8 cellular contexts compared by ENCODE assay signal in genomic region chr14:22589096-22589839, GRCh38. TPM values are rescaled to one million over a fixed set of nuclear protein-coding genes. Genes with fewer than 3 reads are reported as not detected.
DNase-seq lines count a peak whose midpoint lies in the region; FAIRE-seq and TF ChIP-seq lines count a peak whose summit lies in the region.

DAD1 (minus strand) TSS chr14:22589224; CDS start chr14:22589157, 67 bp downstream.

- peak within 1 kb of the TSS; percentile 96 for H3K4me3 Mint-ChIP-seq in HFFc6
- peak within 1 kb of the TSS; percentile 98 for H3K4me3 Mint-ChIP-seq in activated naive CD4-positive, alpha-beta T cell treated with anti-CD3 and anti-CD28 coated beads, Interleukin-2, amount 10 ng/mL, durations not matched to agents 7 days and 5 days

- peak within 1 kb of the TSS; percentile 100 for H3K27ac Mint-ChIP-seq in HFFc6
- peak within 1 kb of the TSS; percentile 99 for H3K27ac Mint-ChIP-seq in activated naive CD4-positive, alpha-beta T cell treated with anti-CD3 and anti-CD28 coated beads, Interleukin-2, amount 10 ng/mL, durations not matched to agents 7 days and 5 days

- H3K9ac ChIP-seq in SK-N-MC (ENCODE audit: insufficient read length) (peak within 1 kb of the TSS; percentile 96), neuronal stem cell (ENCODE audit: low read depth, low read length, poor library complexity) (peak within 1 kb of the TSS; percentile 56)

- no CpG with 5 or more reads among the region's 44 CpGs for WGBS in neuronal stem cell (ENCODE audit: extremely low coverage in 2 of 2, insufficient read length in 2 of 2, insufficient replicate concordance in 1 of 2), 2 donors

- peak; percentile 70 for FAIRE-seq in frontal cortex (lab: Jason Lieb, UNC)

- H3K9me3 Mint-ChIP-seq in HFFc6 = no peaks in the 10 kb centered on the region
- no peaks in the 10 kb centered on the region for H3K9me3 Mint-ChIP-seq in activated naive CD4-positive, alpha-beta T cell treated with anti-CD3 and anti-CD28 coated beads, Interleukin-2, amount 10 ng/mL, durations not matched to agents 7 days and 5 days

- no peak within 1 kb of the TSS for H3K23ac ChIP-seq in neuronal stem cell (ENCODE audit: low read depth, low read length, poor library complexity)

- H3K27me3 Mint-ChIP-seq in HFFc6 (ENCODE audit: insufficient read depth) = no peaks in the 10 kb centered on the region; the same call in 1 of the 2 replicates
- peaks cover 16% of the 10 kb centered on the region for H3K27me3 Mint-ChIP-seq in activated naive CD4-positive, alpha-beta T cell treated with anti-CD3 and anti-CD28 coated beads, Interleukin-2, amount 10 ng/mL, durations not matched to agents 7 days and 5 days

- no peak within 1 kb of the TSS for H4K91ac ChIP-seq in neuronal stem cell (ENCODE audit: low read depth, low read length, poor library complexity)

- peaks cover 10% of the 10 kb centered on the region for H3K79me1 ChIP-seq in neuronal stem cell (ENCODE audit: low read depth, low read length)

- H3K4me1 ChIP-seq in neuronal stem cell (ENCODE audit: control insufficient read depth in 2 of 2, insufficient read depth in 1 of 2, low read depth in 1 of 2, low read length in 2 of 2) = peaks cover 4% of the 10 kb centered on the region in 2 donors

- H3K27me3 ChIP-seq in neuronal stem cell (ENCODE audit: control insufficient read depth in 3 of 3, insufficient read depth in 3 of 3, low read depth in 1 of 3, low read length in 3 of 3) = peaks cover 0 to 19% (median 0%) of the 10 kb centered on the region in 3 experiments

- peak within 1 kb of the TSS; percentile 86 for H2AFZ ChIP-seq in neuronal stem cell (ENCODE audit: low read length)

- DNase-seq in GM04503 (ENCODE audit: low read depth) (peak; percentile 98), HFFc6 (peak; percentile 100), NB4 (ENCODE audit: low read depth) (peak; percentile 99), SK-N-MC (ENCODE audit: low read depth, low spot score) (peak; percentile 99), frontal cortex (ENCODE audit: low spot score in 2 of 2) (peak; percentile 87 to 96), neuronal stem cell (ENCODE audit: low spot score) (peak; percentile 99)
- DNase-seq in activated naive CD4-positive, alpha-beta T cell treated with anti-CD3 and anti-CD28 coated beads, Interleukin-2, amount 10 ng/mL, durations not matched to agents 7 days and 5 days = peak; percentile 99

- peak within 1 kb of the TSS; percentile 47 for H2BK120ac ChIP-seq in neuronal stem cell (ENCODE audit: low read depth, low read length)

- peaks cover 30% of the 10 kb centered on the region for H3K36me3 Mint-ChIP-seq in HFFc6 (ENCODE audit: low read depth)
- H3K36me3 Mint-ChIP-seq in activated naive CD4-positive, alpha-beta T cell treated with anti-CD3 and anti-CD28 coated beads, Interleukin-2, amount 10 ng/mL, durations not matched to agents 7 days and 5 days = peaks cover 28% of the 10 kb centered on the region

- H3K4me3 ChIP-seq in NB4 (ENCODE audit: low read depth, low read length) (peak within 1 kb of the TSS; percentile 85), SK-N-MC (peak within 1 kb of the TSS; percentile 97), neuronal stem cell (ENCODE audit: low read length in 2 of 2) (peak within 1 kb of the TSS; percentile 89 to 99)

- TF ChIP-seq POLR2A in NB4 (IDR thresholded peaks at IDR 0.05; ENCODE audit: extremely low read depth, insufficient read length) = peak; percentile 91

- H3K4ac ChIP-seq in neuronal stem cell (ENCODE audit: low read length) = no peak within 1 kb of the TSS

- H3K14ac ChIP-seq in neuronal stem cell (ENCODE audit: low read length) = no peak within 1 kb of the TSS

- H2BK15ac ChIP-seq in neuronal stem cell (ENCODE audit: low read length) = no peak within 1 kb of the TSS

- TF ChIP-seq CTCF in HFFc6 (IDR thresholded peaks at IDR 0.05) = no peak
- no peak for TF ChIP-seq CTCF in NB4 (IDR thresholded peaks at IDR 0.05; ENCODE audit: low read depth, low read length)
- TF ChIP-seq CTCF in subcutaneous adipose tissue (IDR thresholded peaks at IDR 0.05; ENCODE audit: low read depth) = no peak

- H3K27ac ChIP-seq in SK-N-MC = peak within 1 kb of the TSS; percentile 3; the same call in 1 of the 2 replicates
- H3K27ac ChIP-seq in neuronal stem cell (replicated peaks; ENCODE audit: low read length) = peak within 1 kb of the TSS; percentile 78

- H2AK5ac ChIP-seq in neuronal stem cell (ENCODE audit: low read depth, low read length) = no peak within 1 kb of the TSS

- H2BK12ac ChIP-seq in neuronal stem cell (ENCODE audit: low read length) = no peak within 1 kb of the TSS

- no peak within 1 kb of the TSS for H2BK5ac ChIP-seq in neuronal stem cell (ENCODE audit: low read length)

- no peak within 1 kb of the TSS for H4K8ac ChIP-seq in neuronal stem cell (ENCODE audit: low read depth, low read length)

- H3K4me2 ChIP-seq in neuronal stem cell (ENCODE audit: insufficient read depth, low read length, poor library complexity, severe bottlenecking) = peak within 1 kb of the TSS; percentile 87

- CTCF ChIA-PET in activated naive CD4-positive, alpha-beta T cell treated with anti-CD3 and anti-CD28 coated beads, Interleukin-2, amount 10 ng/mL, durations not matched to agents 7 days and 5 days (lab: Charles Lee) = interaction anchor here (0.7 to 11.5 kb wide), 15 partner anchors 9 to 676 kb away, joined by 3 to 116 read pairs (median 3); partner anchors contain the start of genes ABHD4 and OXA1L

- H3K36me3 ChIP-seq in SK-N-MC (ENCODE audit: insufficient read depth, low read length) = peaks cover 13% of the 10 kb centered on the region
- H3K36me3 ChIP-seq in neuronal stem cell (replicated peaks in 1 of 2; ENCODE audit: control insufficient read depth in 2 of 2, insufficient read depth in 2 of 2, low read length in 2 of 2) = peaks cover 0 to 28% of the 10 kb centered on the region in 2 donors

- peaks cover 45% of the 10 kb centered on the region for H3K4me1 Mint-ChIP-seq in HFFc6 (ENCODE audit: low read depth)
- peaks cover 59% of the 10 kb centered on the region for H3K4me1 Mint-ChIP-seq in activated naive CD4-positive, alpha-beta T cell treated with anti-CD3 and anti-CD28 coated beads, Interleukin-2, amount 10 ng/mL, durations not matched to agents 7 days and 5 days

- peak within 1 kb of the TSS; percentile 33 for H3K18ac ChIP-seq in neuronal stem cell (ENCODE audit: low read length)

- H3K9me3 ChIP-seq in SK-N-MC (ENCODE audit: low read depth, low read length) (no peaks in the 10 kb centered on the region), neuronal stem cell (replicated peaks in 1 of 2; ENCODE audit: control insufficient read depth in 2 of 2, insufficient read depth in 1 of 2, low read depth in 1 of 2, low read length in 2 of 2) (no peaks in the 10 kb centered on the region)

RNA-seq across cellular contexts. Expression of gene DAD1, which starts in this region (rescaled TPM):
- 100 to 1,000 TPM; 292 to 311 (median 302) TPM for total RNA-seq in HFFc6 (2021; fragmentation: NEBNext Ultra II Directional; extraction: Animal tissue kit (Norgen Biotek cat#: 25700))
- 89.7 TPM for total RNA-seq in frontal cortex
- polyA plus RNA-seq in neuronal stem cell (2013, experiment 1 of 2) = 182 TPM
- 180 TPM for polyA plus RNA-seq in neuronal stem cell (2013, experiment 2 of 2)
- 100 to 1,000 TPM; 114 to 356 (median 179) TPM for total RNA-seq in subcutaneous adipose tissue

Comparison
In these comparisons a context has a peak if more than half of its experiments do, and no peak if none do; other contexts are left out.
1. Peak in every context shown above with its lines: DNase-seq, H3K4me3 ChIP-seq and H3K27ac ChIP-seq.